26 cellular contexts compared by ENCODE assay signal in the genomic region with DNA sequence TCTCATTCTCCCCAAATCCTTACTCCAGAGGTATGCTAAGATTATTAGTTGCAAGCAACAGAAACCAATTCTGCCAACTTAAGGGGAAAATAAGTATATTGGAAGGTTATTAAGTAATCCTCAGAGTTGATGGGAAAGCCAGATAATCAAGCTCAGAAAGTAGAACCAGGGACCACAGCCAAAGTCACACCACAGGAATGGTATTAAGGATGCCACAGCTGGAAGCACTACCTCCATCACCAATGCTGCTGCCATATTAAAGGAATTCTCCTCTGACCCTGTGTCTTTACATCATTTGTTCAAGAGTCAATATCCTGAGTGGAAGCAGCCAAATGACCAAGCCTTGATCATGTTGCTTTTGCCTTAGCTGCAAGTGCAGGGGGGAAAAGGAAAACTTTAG. TPM values are rescaled to one million over a fixed set of nuclear protein-coding genes. Genes with fewer than 3 reads are reported as not detected.
"Had no signal": no experiment of that assay in that cellular context is flagged by ENCODE, and none has a peak within 500 bp of the region (broad histone marks: within the 10 kb centered on the region; RNA-seq: fewer than 3 reads in every experiment).

No MANE protein-coding gene starts in this region.

- H3K27ac Mint-ChIP-seq: activated CD4-positive, alpha-beta memory T cell treated with anti-CD3 and anti-CD28 coated beads, Interleukin-2, amount 10 ng/mL, durations not matched to agents 7 days and 5 days; activated CD4-positive, alpha-beta T cell treated with anti-CD3 and anti-CD28 coated beads, Interleukin-2, amount 10 ng/mL, durations not matched to agents 24 days and 14 days; activated CD8-positive, alpha-beta memory T cell treated with anti-CD3 and anti-CD28 coated beads, Interleukin-2, amount 10 ng/mL, durations not matched to agents 7 days and 5 days; activated naive CD4-positive, alpha-beta T cell treated with anti-CD3 and anti-CD28 coated beads, Interleukin-2, amount 10 ng/mL, durations not matched to agents 7 days and 5 days; naive thymus-derived CD4-positive, alpha-beta T cell; stimulated activated naive B cell treated with anti-CD40 and anti-IgM and Interleukin-4, amounts not matched to agents 10 μg/mL and 1 μg/mL and 100 μg/mL, for 72 hours; T-helper 1 cell treated with Interleukin-12 subunit alpha and Interleukin-12 subunit beta and Interleukin-4 antibody, amounts not matched to agents 30 μg/mL and 1 μg/mL, for 36 hours had no signal

- H3K9me3 ChIP-seq: colonic mucosa, gastrocnemius medialis, left lung, sigmoid colon, uterus had no signal

- H3K36me3 Mint-ChIP-seq: activated naive CD4-positive, alpha-beta T cell treated with anti-CD3 and anti-CD28 coated beads, Interleukin-2, amount 10 ng/mL, durations not matched to agents 7 days and 5 days; stimulated activated naive B cell treated with anti-CD40 and anti-IgM and Interleukin-4, amounts not matched to agents 10 μg/mL and 1 μg/mL and 100 μg/mL, for 72 hours had no signal

- DNase-seq: activated CD4-positive, alpha-beta memory T cell treated with anti-CD3 and anti-CD28 coated beads, Interleukin-2, amount 10 ng/mL, durations not matched to agents 7 days and 5 days; activated CD4-positive, alpha-beta T cell treated with anti-CD3 and anti-CD28 coated beads, Interleukin-2, amount 10 ng/mL, durations not matched to agents 24 days and 14 days; activated CD8-positive, alpha-beta memory T cell treated with anti-CD3 and anti-CD28 coated beads, Interleukin-2, amount 10 ng/mL, durations not matched to agents 7 days and 5 days; activated effector memory CD4-positive, alpha-beta T cell treated with anti-CD3 and anti-CD28 coated beads, Interleukin-2, amount 50 U/mL, for 16 hours; activated naive CD4-positive, alpha-beta T cell treated with anti-CD3 and anti-CD28 coated beads, Interleukin-2, amount 10 ng/mL, durations not matched to agents 7 days and 5 days; activated T-cell treated with anti-CD3 and anti-CD28 coated beads for 4 hours; amygdala; brain microvascular endothelial cell; central memory CD4-positive, alpha-beta T cell; colonic mucosa; gastrocnemius medialis; hippocampal formation; kidney glomerular epithelial cell; left lung; naive thymus-derived CD4-positive, alpha-beta T cell; occipital lobe; sigmoid colon; stimulated activated CD4-positive, alpha-beta T cell treated with anti-CD3 and anti-CD28 coated beads, Interleukin-2, amount 100 ng/mL, for 48 hours; stimulated activated CD8-positive, alpha-beta memory T cell treated with anti-CD3 and anti-CD28 coated beads, Interleukin-4, amount 100 ng/mL, for 48 hours; stimulated activated naive B cell treated with anti-CD40 and anti-IgM and Interleukin-4, amounts not matched to agents 10 μg/mL and 1 μg/mL and 100 μg/mL, for 72 hours; trophoblast cell; uterus had no signal

- H3K4me3 Mint-ChIP-seq: activated CD4-positive, alpha-beta memory T cell treated with anti-CD3 and anti-CD28 coated beads, Interleukin-2, amount 10 ng/mL, durations not matched to agents 7 days and 5 days; activated CD4-positive, alpha-beta T cell treated with anti-CD3 and anti-CD28 coated beads, Interleukin-2, amount 10 ng/mL, durations not matched to agents 24 days and 14 days; activated CD8-positive, alpha-beta memory T cell treated with anti-CD3 and anti-CD28 coated beads, Interleukin-2, amount 10 ng/mL, durations not matched to agents 7 days and 5 days; activated naive CD4-positive, alpha-beta T cell treated with anti-CD3 and anti-CD28 coated beads, Interleukin-2, amount 10 ng/mL, durations not matched to agents 7 days and 5 days; naive thymus-derived CD4-positive, alpha-beta T cell; neural crest cell; stimulated activated naive B cell treated with anti-CD40 and anti-IgM and Interleukin-4, amounts not matched to agents 10 μg/mL and 1 μg/mL and 100 μg/mL, for 72 hours; T-helper 1 cell treated with Interleukin-12 subunit alpha and Interleukin-12 subunit beta and Interleukin-4 antibody, amounts not matched to agents 30 μg/mL and 1 μg/mL, for 36 hours had no signal

- H3K36me3 ChIP-seq: colonic mucosa, gastrocnemius medialis, left lung, uterus had no signal

- H3K4me1 ChIP-seq: colonic mucosa, gastrocnemius medialis, left lung, sigmoid colon, uterus had no signal

- H3K9me3 Mint-ChIP-seq: activated CD4-positive, alpha-beta memory T cell treated with anti-CD3 and anti-CD28 coated beads, Interleukin-2, amount 10 ng/mL, durations not matched to agents 7 days and 5 days; activated CD4-positive, alpha-beta T cell treated with anti-CD3 and anti-CD28 coated beads, Interleukin-2, amount 10 ng/mL, durations not matched to agents 24 days and 14 days; activated naive CD4-positive, alpha-beta T cell treated with anti-CD3 and anti-CD28 coated beads, Interleukin-2, amount 10 ng/mL, durations not matched to agents 7 days and 5 days; naive thymus-derived CD4-positive, alpha-beta T cell; stimulated activated naive B cell treated with anti-CD40 and anti-IgM and Interleukin-4, amounts not matched to agents 10 μg/mL and 1 μg/mL and 100 μg/mL, for 72 hours; T-helper 1 cell treated with Interleukin-12 subunit alpha and Interleukin-12 subunit beta and Interleukin-4 antibody, amounts not matched to agents 30 μg/mL and 1 μg/mL, for 36 hours had no signal

- H3K27me3 Mint-ChIP-seq: activated CD4-positive, alpha-beta memory T cell treated with anti-CD3 and anti-CD28 coated beads, Interleukin-2, amount 10 ng/mL, durations not matched to agents 7 days and 5 days; activated CD4-positive, alpha-beta T cell treated with anti-CD3 and anti-CD28 coated beads, Interleukin-2, amount 10 ng/mL, durations not matched to agents 24 days and 14 days; activated CD8-positive, alpha-beta memory T cell treated with anti-CD3 and anti-CD28 coated beads, Interleukin-2, amount 10 ng/mL, durations not matched to agents 7 days and 5 days; activated naive CD4-positive, alpha-beta T cell treated with anti-CD3 and anti-CD28 coated beads, Interleukin-2, amount 10 ng/mL, durations not matched to agents 7 days and 5 days; stimulated activated naive B cell treated with anti-CD40 and anti-IgM and Interleukin-4, amounts not matched to agents 10 μg/mL and 1 μg/mL and 100 μg/mL, for 72 hours had no signal

- H3K4me3 ChIP-seq: colonic mucosa, gastrocnemius medialis, left lung, lung, sigmoid colon, uterus had no signal

- H3K27ac ChIP-seq: brain microvascular endothelial cell, colonic mucosa, epithelial cell of prostate, gastrocnemius medialis, left lung, sigmoid colon, uterus had no signal

- H3K27me3 ChIP-seq: brain microvascular endothelial cell, colonic mucosa, gastrocnemius medialis, left lung, sigmoid colon, uterus had no signal

- H3K4me1 Mint-ChIP-seq: activated CD4-positive, alpha-beta memory T cell treated with anti-CD3 and anti-CD28 coated beads, Interleukin-2, amount 10 ng/mL, durations not matched to agents 7 days and 5 days; activated CD4-positive, alpha-beta T cell treated with anti-CD3 and anti-CD28 coated beads, Interleukin-2, amount 10 ng/mL, durations not matched to agents 24 days and 14 days; activated CD8-positive, alpha-beta memory T cell treated with anti-CD3 and anti-CD28 coated beads, Interleukin-2, amount 10 ng/mL, durations not matched to agents 7 days and 5 days; activated naive CD4-positive, alpha-beta T cell treated with anti-CD3 and anti-CD28 coated beads, Interleukin-2, amount 10 ng/mL, durations not matched to agents 7 days and 5 days; naive thymus-derived CD4-positive, alpha-beta T cell; neural crest cell; stimulated activated naive B cell treated with anti-CD40 and anti-IgM and Interleukin-4, amounts not matched to agents 10 μg/mL and 1 μg/mL and 100 μg/mL, for 72 hours had no signal

- ATAC-seq: activated CD8-positive, alpha-beta memory T cell treated with anti-CD3 and anti-CD28 coated beads, Interleukin-2, amount 10 ng/mL, durations not matched to agents 7 days and 5 days; gastrocnemius medialis; left lung; naive thymus-derived CD4-positive, alpha-beta T cell; stimulated activated naive B cell treated with anti-CD40 and anti-IgM and Interleukin-4, amounts not matched to agents 10 μg/mL and 1 μg/mL and 100 μg/mL, for 72 hours had no signal

RNA-seq across cellular contexts. Expression of a gene that starts 9.9 kb away (rescaled TPM):
- total RNA-seq: neural crest cell had no signal

RNA-seq across cellular contexts. Expression of a gene that starts 44.8 kb away (rescaled TPM):
- total RNA-seq: activated CD4-positive, alpha-beta memory T cell treated with anti-CD3 and anti-CD28 coated beads, Interleukin-2, amount 10 ng/mL, durations not matched to agents 7 days and 5 days; activated CD4-positive, alpha-beta T cell treated with anti-CD3 and anti-CD28 coated beads, Interleukin-2, amount 10 ng/mL, durations not matched to agents 24 days and 14 days; activated CD8-positive, alpha-beta memory T cell treated with anti-CD3 and anti-CD28 coated beads, Interleukin-2, amount 10 ng/mL, durations not matched to agents 7 days and 5 days had no signal
